8 cellular contexts compared by ENCODE assay signal in the genomic region with DNA sequence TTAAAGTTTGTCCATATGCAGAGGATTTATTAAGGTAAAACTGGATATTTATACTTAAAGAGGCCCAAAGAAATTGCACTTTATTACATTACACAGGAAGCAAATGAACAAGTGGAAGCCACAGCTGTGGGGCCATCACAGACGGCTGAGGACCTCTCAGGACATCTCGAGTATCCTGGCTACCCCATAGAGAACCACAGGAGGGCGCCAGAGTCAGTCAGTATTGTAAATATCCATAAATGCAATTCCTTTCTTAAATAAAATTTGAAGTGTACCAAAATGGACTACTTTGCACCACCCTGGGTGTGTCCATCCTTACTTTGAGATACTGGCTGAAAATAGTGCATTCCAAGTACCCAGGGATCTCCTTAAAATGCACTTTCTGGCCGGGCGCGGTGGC.
DNase-seq lines count a peak whose midpoint lies in the region; ATAC-seq, FAIRE-seq and TF ChIP-seq lines count a peak whose summit lies in the region.

No MANE protein-coding gene starts in this region.

- peak; percentile 51 for FAIRE-seq in keratinocyte (lab: Jason Lieb, UNC)

- no peak overlapping the region for H3K27ac ChIP-seq in keratinocyte (ENCODE audit: control insufficient read depth, insufficient read depth, low read length)
- H3K27ac ChIP-seq in breast epithelium = no peak overlapping the region

- no peaks in the 10 kb centered on the region for H3K4me1 ChIP-seq in keratinocyte (ENCODE audit: control insufficient read depth, extremely low read depth, insufficient read depth, low read length)
- H3K4me1 ChIP-seq in breast epithelium = no peaks in the 10 kb centered on the region

- H3K27me3 ChIP-seq in keratinocyte (ENCODE audit: control insufficient read depth, extremely low read depth, insufficient read depth, low read length) (no peaks in the 10 kb centered on the region), breast epithelium (no peaks in the 10 kb centered on the region)

- no peak overlapping the region for H2AFZ ChIP-seq in keratinocyte (ENCODE audit: control insufficient read depth, low read length)

- no peak overlapping the region for H3K4me3 ChIP-seq in HFF-Myc (replicated peaks; ENCODE audit: low read depth, low read length)
- H3K4me3 ChIP-seq in WI38 (ENCODE audit: low read depth, low read length) = no peak overlapping the region
- no peak overlapping the region for H3K4me3 ChIP-seq in keratinocyte (ENCODE audit: control insufficient read depth in 2 of 3, extremely low read depth in 1 of 3, insufficient read depth in 2 of 3, low read depth in 1 of 3, low read length in 3 of 3)
- H3K4me3 ChIP-seq in breast epithelium = no peak overlapping the region

- no peak overlapping the region for H3K4me2 ChIP-seq in keratinocyte (ENCODE audit: control insufficient read depth, extremely low read depth, insufficient read depth, low read depth, low read length)

- no peak for TF ChIP-seq POLR2A in breast epithelium (IDR thresholded peaks at IDR 0.05)

- H3K9me3 ChIP-seq in keratinocyte (ENCODE audit: control insufficient read depth, low read depth, low read length) (no peaks in the 10 kb centered on the region), breast epithelium (no peaks in the 10 kb centered on the region)

- H3K36me3 ChIP-seq in keratinocyte (ENCODE audit: control insufficient read depth in 2 of 2, extremely low read depth in 1 of 2, insufficient read depth in 2 of 2, low read length in 2 of 2) (no peaks in the 10 kb centered on the region), breast epithelium (no peaks in the 10 kb centered on the region)

- H4K20me1 ChIP-seq in keratinocyte (ENCODE audit: control insufficient read depth, extremely low read depth, insufficient read depth, low read length) = no peaks in the 10 kb centered on the region

- peak; percentile 62 for TF ChIP-seq CTCF in HFF-Myc (IDR thresholded peaks at IDR 0.05; ENCODE audit: low read depth, low read length, missing control alignments)
- TF ChIP-seq CTCF in WI38 (IDR thresholded peaks at IDR 0.05; ENCODE audit: low read depth, low read length) = peak; percentile 66
- TF ChIP-seq CTCF in keratinocyte (optimal IDR thresholded peaks at IDR 0.05 in 1 of 3, IDR thresholded peaks at IDR 0.05 in 1 of 3, conservative IDR thresholded peaks at IDR 0.05 in 1 of 3; ENCODE audit: extremely low read depth in 1 of 3, insufficient read depth in 2 of 3, low read length in 3 of 3) = peak; percentile 38 to 66 (median 48)
- TF ChIP-seq CTCF in breast epithelium (IDR thresholded peaks at IDR 0.05) = no peak

- DNase-seq in COLO668 (lab: John Stamatoyannopoulos, UW; ENCODE audit: unreplicated experiment) (peak; percentile 16), HFF-Myc (ENCODE audit: extremely low read depth, low read depth) (no peak), keratinocyte (ENCODE audit: low read depth, low spot score) (no peak), breast epithelium (ENCODE audit: low spot score in 2 of 2) (no peak)
- no peak for DNase-seq in effector CD8-positive, alpha-beta T cell (lab: John Stamatoyannopoulos, UW)

- intact Hi-C loops in breast epithelium (cut with DNase I; ENCODE audit: low total_unique reads) = no loop called here

- ATAC-seq in GM18511 (IDR thresholded peaks at IDR 0.05; ENCODE audit: unreplicated experiment) (no peak), GM18861 (IDR thresholded peaks at IDR 0.05; ENCODE audit: unreplicated experiment) (no peak)

- dilution Hi-C loops in keratinocyte (cut with MboI; ENCODE audit: extremely low pct_ligation_motif_present, low sequenced_read_pairs) = no loop called here

- H3K79me2 ChIP-seq in keratinocyte (ENCODE audit: control insufficient read depth, insufficient read depth, low read length) = no peaks in the 10 kb centered on the region

- H3K9me1 ChIP-seq in keratinocyte (ENCODE audit: control insufficient read depth, extremely low read depth, insufficient read depth, low read length) = no peaks in the 10 kb centered on the region

- no peak overlapping the region for H3K9ac ChIP-seq in keratinocyte (ENCODE audit: control insufficient read depth, extremely low read depth, insufficient read depth, low read length)

Comparison
In these comparisons a context has a peak if more than half of its experiments do, and no peak if none do; other contexts are left out.
1. CTCF ChIP-seq: peak in HFF-Myc (single experiment), WI38 (single experiment) and keratinocyte (3 of 3); none in breast epithelium (0 of 3).